In the genomic region with DNA sequence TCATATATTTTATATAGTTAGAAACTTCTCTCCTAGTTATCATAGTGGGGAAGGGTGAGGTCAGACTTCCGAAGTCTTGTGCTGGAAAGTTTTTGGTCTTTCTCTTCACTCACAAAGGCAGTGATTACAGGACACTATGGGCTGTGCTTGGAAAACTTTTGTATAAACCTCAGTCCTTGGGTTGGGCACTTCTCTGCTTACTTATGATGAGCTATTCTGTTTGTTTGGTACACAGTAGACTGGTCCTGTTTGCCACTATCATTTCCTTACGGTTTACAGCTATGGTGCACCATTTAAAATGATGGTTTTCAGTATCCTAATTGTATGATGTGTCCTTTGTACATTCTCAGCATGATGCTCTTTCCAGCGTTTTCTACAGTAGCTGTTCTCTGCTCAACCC, we compare ENCODE assay signal across 15 cellular contexts.
A peak's percentile ranks its signal among the peaks of the same experiment; 100 is the strongest.
DNase-seq lines count a peak whose midpoint lies in the region; ATAC-seq and TF ChIP-seq lines count a peak whose summit lies in the region.
"Had no signal": no experiment of that assay in that cellular context is flagged by ENCODE, and none has a peak within 500 bp of the region (broad histone marks: within the 10 kb centered on the region; RNA-seq: fewer than 3 reads in every experiment).

No MANE protein-coding gene starts in this region.

- H3K9ac ChIP-seq in PC-3 (ENCODE audit: low read length): no peak overlapping the region

- H3K9me3 ChIP-seq in A673 (ENCODE audit: low read depth, low read length, poor library complexity, severe bottlenecking) (peaks cover 29% of the 10 kb centered on the region), PC-3 (ENCODE audit: low read length) (peaks cover 11% of the 10 kb centered on the region), mucosa of descending colon (peaks cover 10% of the 10 kb centered on the region)
- H3K9me3 ChIP-seq: HAP-1 had no signal

- no peaks in the 10 kb centered on the region for H3F3A ChIP-seq in PC-3 (ENCODE audit: low read length, unreplicated experiment)

- H3K27me3 ChIP-seq in A673 (replicated peaks; ENCODE audit: insufficient read depth, low read depth, low read length, poor library complexity): no peaks in the 10 kb centered on the region
- no peaks in the 10 kb centered on the region for H3K27me3 ChIP-seq in PC-3 (ENCODE audit: low read length)

- DNase-seq in A673 (ENCODE audit: low spot score) (no peak), PC-3 (peak; percentile 51), mucosa of descending colon (no peak), Kasumi-1 (lab: John Stamatoyannopoulos, UW) (no peak)
- no peak for DNase-seq in effector CD8-positive, alpha-beta T cell (lab: John Stamatoyannopoulos, UW)
- DNase-seq: AML-193; CD4-positive, alpha-beta T cell; DMS53; DND-41; EL; KBM-7 had no signal

- POLR2A ChIA-PET in A673 (lab: Charles Lee; ENCODE audit: low non-redundant PET) (no interaction called here), PC-3 (lab: Charles Lee; ENCODE audit: unreplicated experiment) (interaction anchor here (0.6 to 0.7 kb wide), 3 partner anchors 92 to 146 kb away, joined by 3 to 8 read pairs (median 4); no protein-coding TSS in a partner anchor)

- no peak overlapping the region for H2AFZ ChIP-seq in PC-3 (ENCODE audit: low read length)

- TF ChIP-seq CTCF in A673 (conservative IDR thresholded peaks at IDR 0.05; ENCODE audit: low read depth, low read length) (no peak), PC-3 (conservative IDR thresholded peaks at IDR 0.05; ENCODE audit: low read depth, low read length) (no peak), mucosa of descending colon (IDR thresholded peaks at IDR 0.05) (no peak)

- peak overlapping the region; percentile 12 for H3K27ac ChIP-seq in A673 (ENCODE audit: low read depth, low read length, poor library complexity, severe bottlenecking)
- H3K27ac ChIP-seq in PC-3 (ENCODE audit: low read length): peak overlapping the region; percentile 3; the same call in 1 of the 2 replicates
- H3K27ac ChIP-seq: C4-2B, HL-60 had no signal

- no peak overlapping the region; the same call in 1 of the 2 replicates for H3K4me2 ChIP-seq in PC-3 (ENCODE audit: low read length)

- no peaks in the 10 kb centered on the region for H3K79me2 ChIP-seq in PC-3 (ENCODE audit: low read length)

- ATAC-seq in PC-3 (peak; percentile 92), mucosa of descending colon (peak; percentile 35), HG03457 (IDR thresholded peaks at IDR 0.05; ENCODE audit: unreplicated experiment) (no peak)

- H3K4me1 ChIP-seq in A673 (ENCODE audit: insufficient read depth, low read length, poor library complexity, severe bottlenecking) (peaks cover 40% of the 10 kb centered on the region), PC-3 (ENCODE audit: insufficient read depth, low read length) (peaks cover 17% of the 10 kb centered on the region), mucosa of descending colon (ENCODE audit: low read depth) (no peaks in the 10 kb centered on the region)
- H3K4me1 ChIP-seq: HAP-1 had no signal

- H4K20me1 ChIP-seq in PC-3 (ENCODE audit: low read length): no peaks in the 10 kb centered on the region

- CTCF ChIA-PET in A673 (lab: Charles Lee) (no interaction called here), PC-3 (lab: Charles Lee) (interaction anchor here (0.8 to 1.3 kb wide), 2 partner anchors 95 to 142 kb away, joined by 3 to 5 read pairs; no protein-coding TSS in a partner anchor)

- intact Hi-C loops in A673 (cut with micrococcal nuclease; ENCODE audit: unreplicated experiment): loop anchor here (10.0 kb wide), 1 partner anchor 509 kb away; no protein-coding TSS in a partner anchor
- intact Hi-C loops in PC-3 (cut with micrococcal nuclease): loop anchor here (1.0 to 5.0 kb wide), 2 partner anchors 10 to 51 kb away; no protein-coding TSS in a partner anchor
- intact Hi-C loops in mucosa of descending colon (cut with DNase I, micrococcal nuclease): no loop called here

- no TSS peak for BruUV-seq in A673 (replicated peaks; lab: Mats Ljungman, UMichigan)
- no TSS peak for BruUV-seq in PC-3 (replicated peaks; lab: Mats Ljungman, UMichigan)

- H3K4me3 ChIP-seq in A673 (ENCODE audit: low read depth, low read length, poor library complexity, severe bottlenecking) (no peak overlapping the region), PC-3 (ENCODE audit: low read length) (no peak overlapping the region), mucosa of descending colon (no peak overlapping the region)
- H3K4me3 ChIP-seq: HAP-1 had no signal

- no peaks in the 10 kb centered on the region for H3K9me2 ChIP-seq in PC-3 (replicated peaks; ENCODE audit: low read length)

- H3K36me3 ChIP-seq in A673 (ENCODE audit: insufficient read depth, low read length, poor library complexity, severe bottlenecking) (peaks cover 4% of the 10 kb centered on the region), PC-3 (ENCODE audit: low read depth, low read length) (no peaks in the 10 kb centered on the region; the same call in 1 of the 2 replicates), mucosa of descending colon (ENCODE audit: low read depth) (no peaks in the 10 kb centered on the region)
- H3K36me3 ChIP-seq: HAP-1 had no signal

Comparison
In these comparisons a context has a peak if more than half of its experiments do, and no peak if none do; other contexts are left out.
1. intact Hi-C loops: an anchor here in A673 (10.0 kb wide) and PC-3 (1.0 to 5.0 kb wide); none called in mucosa of descending colon.